Comparison of ENCODE assay signal across 22 cellular contexts in genomic region chr9:100033877-100034551, GRCh38.
A peak's percentile ranks its signal among the peaks of the same experiment; 100 is the strongest.
DNase-seq lines count a peak whose midpoint lies in the region; ATAC-seq and TF ChIP-seq lines count a peak whose summit lies in the region.
"Had no signal": no experiment of that assay in that cellular context is flagged by ENCODE, and none has a peak within 500 bp of the region (broad histone marks: within the 10 kb centered on the region; RNA-seq: fewer than 3 reads in every experiment).

No MANE protein-coding gene starts in this region.

- in situ Hi-C loops in ACHN (cut with HindIII; ENCODE audit: low pct_ligation_motif_present, low pct_unique_long_range_greater_than_20kb, low sequenced_read_pairs) = no loop called here

- H3K27me3 Mint-ChIP-seq in natural killer cell treated with Interleukin-12 subunit alpha and Interleukin-12 subunit beta and Interleukin-15 and Interleukin-18, amount 100 ng/mL, for 72 hours = no peaks in the 10 kb centered on the region
- no peaks in the 10 kb centered on the region for H3K27me3 Mint-ChIP-seq in natural killer cell (ENCODE audit: low read depth in 2 of 2)
- H3K27me3 Mint-ChIP-seq in central memory CD8-positive, alpha-beta T cell = no peaks in the 10 kb centered on the region
- no peaks in the 10 kb centered on the region for H3K27me3 Mint-ChIP-seq in CD4-positive, alpha-beta T cell
- H3K27me3 Mint-ChIP-seq: B cell had no signal

- no peak for TF ChIP-seq CTCF in natural killer cell (IDR thresholded peaks at IDR 0.05)
- no peak for TF ChIP-seq CTCF in CD4-positive, alpha-beta T cell (IDR thresholded peaks at IDR 0.05)

- ATAC-seq in natural killer cell treated with Interleukin-12 subunit alpha and Interleukin-12 subunit beta and Interleukin-15 and Interleukin-18, amount 100 ng/mL, for 72 hours = no peak
- ATAC-seq in natural killer cell = no peak
- ATAC-seq in central memory CD8-positive, alpha-beta T cell (replicated peaks; ENCODE audit: extremely low read depth, poor library complexity, severe bottlenecking) = no peak
- ATAC-seq in CD4-positive, alpha-beta T cell (ENCODE audit: poor library complexity) = no peak
- ATAC-seq: A549 had no signal

- H3K4me3 Mint-ChIP-seq in natural killer cell treated with Interleukin-12 subunit alpha and Interleukin-12 subunit beta and Interleukin-15 and Interleukin-18, amount 100 ng/mL, for 72 hours = no peak overlapping the region
- H3K4me3 Mint-ChIP-seq in natural killer cell = no peak overlapping the region
- no peak overlapping the region for H3K4me3 Mint-ChIP-seq in central memory CD8-positive, alpha-beta T cell
- no peak overlapping the region for H3K4me3 Mint-ChIP-seq in CD4-positive, alpha-beta T cell
- H3K4me3 Mint-ChIP-seq: B cell had no signal

- peaks cover 42 to 53% of the 10 kb centered on the region in 2 donors for H3K4me1 Mint-ChIP-seq in natural killer cell treated with Interleukin-12 subunit alpha and Interleukin-12 subunit beta and Interleukin-15 and Interleukin-18, amount 100 ng/mL, for 72 hours (ENCODE audit: low read depth in 2 of 2)
- H3K4me1 Mint-ChIP-seq in natural killer cell = peaks cover 50 to 67% of the 10 kb centered on the region in 2 donors
- peaks cover 48% of the 10 kb centered on the region for H3K4me1 Mint-ChIP-seq in central memory CD8-positive, alpha-beta T cell
- peaks cover 38% of the 10 kb centered on the region for H3K4me1 Mint-ChIP-seq in CD4-positive, alpha-beta T cell (ENCODE audit: low read depth)

- CTCF ChIA-PET in CD4-positive, alpha-beta T cell (lab: Charles Lee) = no interaction called here

- POLR2A ChIA-PET in CD4-positive, alpha-beta T cell (lab: Charles Lee) = no interaction called here

- peaks cover 18% of the 10 kb centered on the region for H3K36me3 Mint-ChIP-seq in natural killer cell treated with Interleukin-12 subunit alpha and Interleukin-12 subunit beta and Interleukin-15 and Interleukin-18, amount 100 ng/mL, for 72 hours
- no peaks in the 10 kb centered on the region for H3K36me3 Mint-ChIP-seq in natural killer cell
- no peaks in the 10 kb centered on the region for H3K36me3 Mint-ChIP-seq in central memory CD8-positive, alpha-beta T cell (ENCODE audit: insufficient read depth)
- peaks cover 84% of the 10 kb centered on the region for H3K36me3 Mint-ChIP-seq in CD4-positive, alpha-beta T cell (ENCODE audit: low read depth)

- H3K9me3 ChIP-seq in CD4-positive, alpha-beta T cell (ENCODE audit: control insufficient read depth, low read length) = no peaks in the 10 kb centered on the region
- H3K9me3 ChIP-seq: A549, SJSA1 had no signal

- no peak overlapping the region for H3K27ac ChIP-seq in CD4-positive, alpha-beta T cell (ENCODE audit: low read depth, low read length)
- H3K27ac ChIP-seq: A549, C4-2B, SJSA1 had no signal

- peak overlapping the region; percentile 3 to 37 for H3K27ac Mint-ChIP-seq in natural killer cell treated with Interleukin-12 subunit alpha and Interleukin-12 subunit beta and Interleukin-15 and Interleukin-18, amount 100 ng/mL, for 72 hours
- H3K27ac Mint-ChIP-seq in natural killer cell = peak overlapping the region in 1 of 2 donors; percentile 38
- peak overlapping the region; percentile 44 for H3K27ac Mint-ChIP-seq in central memory CD8-positive, alpha-beta T cell (ENCODE audit: low read depth)
- H3K27ac Mint-ChIP-seq in CD4-positive, alpha-beta T cell = no peak overlapping the region
- H3K27ac Mint-ChIP-seq: B cell had no signal

- DNase-seq in natural killer cell treated with Interleukin-12 subunit alpha and Interleukin-12 subunit beta and Interleukin-15 and Interleukin-18, amount 100 ng/mL, for 72 hours (ENCODE audit: low spot score) = peak; percentile 54
- DNase-seq in natural killer cell (no peak), OCI-M1 (lab: John Stamatoyannopoulos, UW) (peak; percentile 42), NCI-H2196 treated with DMSO at 0.1 percent for 48 hours (lab: John Stamatoyannopoulos, UW; ENCODE audit: unreplicated experiment) (no peak), ACHN (no peak)
- no peak for DNase-seq in central memory CD8-positive, alpha-beta T cell (ENCODE audit: low spot score in 2 of 2)
- DNase-seq in CD4-positive, alpha-beta T cell = no peak
- DNase-seq: Kasumi-1; NCI-H1105; NCI-H1436 treated with DMSO at 0.1 percent for 48 hours; NCI-H187 treated with DMSO at 0.1 percent for 48 hours; NCI-H2171 treated with DMSO at 0.1 percent for 48 hours; NCI-H446; NCI-H526; NCI-H82; NK-92 treated with Interleukin-12 subunit alpha and Interleukin-12 subunit beta, amount 100 ng/mL, for 24 hours; Right ventricle myocardium superior; RPMI8226 had no signal

- intact Hi-C loops in natural killer cell (cut with micrococcal nuclease) = no loop called here
- intact Hi-C loops in CD4-positive, alpha-beta T cell (cut with DNase I, micrococcal nuclease) = no loop called here

- no peaks in the 10 kb centered on the region for H3K27me3 ChIP-seq in CD4-positive, alpha-beta T cell (ENCODE audit: control insufficient read depth, insufficient read depth, low read length)
- H3K27me3 ChIP-seq: SJSA1 had no signal

- no peaks in the 10 kb centered on the region for H3K9me3 Mint-ChIP-seq in natural killer cell treated with Interleukin-12 subunit alpha and Interleukin-12 subunit beta and Interleukin-15 and Interleukin-18, amount 100 ng/mL, for 72 hours
- peaks cover 0 to 4% of the 10 kb centered on the region in 2 donors for H3K9me3 Mint-ChIP-seq in natural killer cell
- no peaks in the 10 kb centered on the region for H3K9me3 Mint-ChIP-seq in central memory CD8-positive, alpha-beta T cell
- H3K9me3 Mint-ChIP-seq in CD4-positive, alpha-beta T cell = peaks cover 6% of the 10 kb centered on the region

Comparison
In these comparisons a context has a peak if more than half of its experiments do, and no peak if none do; other contexts are left out.
1. DNase-seq: peak in natural killer cell treated with Interleukin-12 subunit alpha and Interleukin-12 subunit beta and Interleukin-15 and Interleukin-18, amount 100 ng/mL, for 72 hours (single experiment) and OCI-M1 (single experiment); none in natural killer cell (single experiment), central memory CD8-positive, alpha-beta T cell (0 of 2), NCI-H2196 treated with DMSO at 0.1 percent for 48 hours (single experiment), ACHN (single experiment) and CD4-positive, alpha-beta T cell (0 of 10).